In the genomic region with DNA sequence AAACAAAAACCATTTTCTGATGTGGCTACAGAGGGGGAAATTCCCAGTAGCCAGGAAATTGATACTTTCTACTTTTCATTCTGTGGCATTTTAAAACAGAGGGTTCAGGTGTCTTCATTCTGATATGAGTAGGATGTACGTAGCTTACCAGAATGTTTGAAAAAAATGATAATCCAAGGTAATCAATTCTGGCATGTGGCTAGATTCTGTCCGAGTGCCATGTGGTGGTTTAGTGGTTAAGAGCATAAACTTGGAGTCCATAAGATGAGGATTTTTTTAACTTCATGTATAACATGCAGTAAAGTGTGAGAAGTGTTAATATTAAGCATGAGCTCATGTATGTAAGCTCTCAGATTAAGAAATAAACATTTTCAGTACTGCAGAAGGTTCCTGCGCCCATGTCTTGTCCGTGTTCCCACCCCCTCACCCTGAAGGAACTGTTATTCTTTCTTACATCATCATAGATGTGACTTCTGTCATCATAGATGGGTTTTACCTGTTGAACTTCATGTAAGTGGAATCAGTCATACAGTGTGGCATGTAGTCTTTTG, we compare ENCODE assay signal across 16 cellular contexts. TPM values are rescaled to one million over a fixed set of nuclear protein-coding genes. Genes with fewer than 3 reads are reported as not detected.
DNase-seq lines count a peak whose midpoint lies in the region; ATAC-seq, FAIRE-seq and TF ChIP-seq lines count a peak whose summit lies in the region.
"Had no signal": no experiment of that assay in that cellular context is flagged by ENCODE, and none has a peak within 500 bp of the region (broad histone marks: within the 10 kb centered on the region; RNA-seq: fewer than 3 reads in every experiment).

No MANE protein-coding gene starts in this region.

- no peaks in the 10 kb centered on the region for H3K9me2 ChIP-seq in OCI-LY1 (ENCODE audit: low read depth, low read length)

- H3K4me3 ChIP-seq in OCI-LY1 (ENCODE audit: low read depth, low read length, poor library complexity, severe bottlenecking), result peak overlapping the region; percentile 99
- H3K4me3 ChIP-seq: transverse colon had no signal

- FAIRE-seq in H54 (lab: Jason Lieb, UNC), result no peak

- TF ChIP-seq CTCF in OCI-LY1 (IDR thresholded peaks at IDR 0.05; ENCODE audit: low read length), result no peak

- no peaks in the 10 kb centered on the region for H3K27me3 Mint-ChIP-seq in activated T-cell treated with anti-CD3 and anti-CD28 coated beads, Interleukin-2, amount 50 U/mL, for 4 hours (ENCODE audit: low read depth)
- no peaks in the 10 kb centered on the region for H3K27me3 Mint-ChIP-seq in activated naive CD8-positive, alpha-beta T cell treated with anti-CD3 and anti-CD28 coated beads, Interleukin-2, amount 50 U/mL, for 24 hours
- H3K27me3 Mint-ChIP-seq in stimulated activated naive CD8-positive, alpha-beta T cell treated with anti-CD3 and anti-CD28 coated beads, Interleukin-15, amount 100 ng/mL, for 72 hours, result no peaks in the 10 kb centered on the region

- H3K27ac Mint-ChIP-seq in activated naive CD8-positive, alpha-beta T cell treated with anti-CD3 and anti-CD28 coated beads, Interleukin-2, amount 50 U/mL, for 24 hours, result peak overlapping the region; percentile 93
- H3K27ac Mint-ChIP-seq in stimulated activated naive CD8-positive, alpha-beta T cell treated with anti-CD3 and anti-CD28 coated beads, Interleukin-15, amount 100 ng/mL, for 72 hours, result peak overlapping the region; percentile 99 to 100

- no peak for TF ChIP-seq POLR2A in H54 (IDR thresholded peaks at IDR 0.05; ENCODE audit: low read depth, low read length)

- H2AFZ ChIP-seq in OCI-LY1 (ENCODE audit: low read length), result no peak overlapping the region
- H2AFZ ChIP-seq: parathyroid adenoma had no signal

- DNase-seq in activated T-cell treated with anti-CD3 and anti-CD28 coated beads, Interleukin-2, amount 50 U/mL, for 4 hours, result no peak
- no peak for DNase-seq in activated T-cell treated with anti-CD3 and anti-CD28 coated beads, Interleukin-2, amount 50 U/mL, for 48 hours
- DNase-seq in activated naive CD8-positive, alpha-beta T cell treated with anti-CD3 and anti-CD28 coated beads, Interleukin-2, amount 50 U/mL, for 24 hours, result no peak
- peak in 1 of 2 donors; percentile 60 for DNase-seq in stimulated activated naive CD8-positive, alpha-beta T cell treated with anti-CD3 and anti-CD28 coated beads, Interleukin-15, amount 100 ng/mL, for 72 hours
- DNase-seq in H54 (ENCODE audit: insufficient read length, low spot score) (no peak), midbrain (lab: John Stamatoyannopoulos, UW) (no peak)
- DNase-seq: dermis blood vessel endothelial cell, mesenchymal stem cell, NCI-H1092, NCI-H226, PC-3, spleen, transverse colon had no signal

- peaks cover 4% of the 10 kb centered on the region; the same call in 1 of the 2 replicates for H4K20me1 ChIP-seq in OCI-LY1 (ENCODE audit: insufficient read depth, low read length)

- peaks cover 91% of the 10 kb centered on the region for H3K79me2 ChIP-seq in OCI-LY1 (ENCODE audit: insufficient read depth, low read length)

- H3K4me2 ChIP-seq in OCI-LY1 (ENCODE audit: low read length), result peak overlapping the region; percentile 92

- H3F3A ChIP-seq in OCI-LY1 (ENCODE audit: insufficient read depth, low read length), result no peaks in the 10 kb centered on the region

- H3K36me3 ChIP-seq in OCI-LY1 (ENCODE audit: insufficient read depth, low read length), result peaks cover 23% of the 10 kb centered on the region
- H3K36me3 ChIP-seq: transverse colon had no signal

- no peaks in the 10 kb centered on the region for H3K9me3 Mint-ChIP-seq in activated T-cell treated with anti-CD3 and anti-CD28 coated beads, Interleukin-2, amount 50 U/mL, for 4 hours
- no peaks in the 10 kb centered on the region for H3K9me3 Mint-ChIP-seq in activated naive CD8-positive, alpha-beta T cell treated with anti-CD3 and anti-CD28 coated beads, Interleukin-2, amount 50 U/mL, for 24 hours
- peaks cover 0 to 4% of the 10 kb centered on the region in 2 donors for H3K9me3 Mint-ChIP-seq in stimulated activated naive CD8-positive, alpha-beta T cell treated with anti-CD3 and anti-CD28 coated beads, Interleukin-15, amount 100 ng/mL, for 72 hours

- no peaks in the 10 kb centered on the region for H3K27me3 ChIP-seq in OCI-LY1 (ENCODE audit: insufficient read depth, low read length)
- H3K27me3 ChIP-seq: spleen, transverse colon had no signal

- peaks cover 6% of the 10 kb centered on the region for H3K36me3 Mint-ChIP-seq in activated T-cell treated with anti-CD3 and anti-CD28 coated beads, Interleukin-2, amount 50 U/mL, for 4 hours (ENCODE audit: insufficient read depth)
- H3K36me3 Mint-ChIP-seq in activated naive CD8-positive, alpha-beta T cell treated with anti-CD3 and anti-CD28 coated beads, Interleukin-2, amount 50 U/mL, for 24 hours (ENCODE audit: low read depth), result peaks cover 18% of the 10 kb centered on the region

- H3K9ac ChIP-seq in OCI-LY1 (ENCODE audit: low read length), result peak overlapping the region; percentile 99; the same call in 1 of the 2 replicates
- H3K9ac ChIP-seq: parathyroid adenoma had no signal

- peaks cover 55% of the 10 kb centered on the region for H3K4me1 ChIP-seq in OCI-LY1 (ENCODE audit: insufficient read depth, low read length, severe bottlenecking)

- ATAC-seq in activated T-cell treated with anti-CD3 and anti-CD28 coated beads, Interleukin-2, amount 50 U/mL, for 4 hours, result peak in 1 of 2 donors; percentile 4
- ATAC-seq in activated naive CD8-positive, alpha-beta T cell treated with anti-CD3 and anti-CD28 coated beads, Interleukin-2, amount 50 U/mL, for 24 hours, result peak; percentile 7
- ATAC-seq in stimulated activated naive CD8-positive, alpha-beta T cell treated with anti-CD3 and anti-CD28 coated beads, Interleukin-15, amount 100 ng/mL, for 72 hours, result peak; percentile 41
- no peak for ATAC-seq in GM18520 (IDR thresholded peaks at IDR 0.05; ENCODE audit: unreplicated experiment)
- ATAC-seq: PC-3 had no signal

- no peaks in the 10 kb centered on the region for H3K9me3 ChIP-seq in OCI-LY1 (ENCODE audit: low read length)
- H3K9me3 ChIP-seq: spleen, transverse colon had no signal

- peak overlapping the region; percentile 89 for H3K4me3 Mint-ChIP-seq in activated T-cell treated with anti-CD3 and anti-CD28 coated beads, Interleukin-2, amount 50 U/mL, for 4 hours
- peak overlapping the region; percentile 83 for H3K4me3 Mint-ChIP-seq in activated naive CD8-positive, alpha-beta T cell treated with anti-CD3 and anti-CD28 coated beads, Interleukin-2, amount 50 U/mL, for 24 hours
- peak overlapping the region; percentile 90 to 96 for H3K4me3 Mint-ChIP-seq in stimulated activated naive CD8-positive, alpha-beta T cell treated with anti-CD3 and anti-CD28 coated beads, Interleukin-15, amount 100 ng/mL, for 72 hours

- H3K27ac ChIP-seq in OCI-LY1 (ENCODE audit: low read depth, low read length, poor library complexity, severe bottlenecking), result peak overlapping the region; percentile 67
- H3K27ac ChIP-seq: parathyroid adenoma, transverse colon had no signal

- H3K4me1 Mint-ChIP-seq in activated T-cell treated with anti-CD3 and anti-CD28 coated beads, Interleukin-2, amount 50 U/mL, for 4 hours (ENCODE audit: low read depth), result peaks cover 70% of the 10 kb centered on the region
- H3K4me1 Mint-ChIP-seq in activated naive CD8-positive, alpha-beta T cell treated with anti-CD3 and anti-CD28 coated beads, Interleukin-2, amount 50 U/mL, for 24 hours, result peaks cover 74% of the 10 kb centered on the region
- peaks cover 65% of the 10 kb centered on the region for H3K4me1 Mint-ChIP-seq in stimulated activated naive CD8-positive, alpha-beta T cell treated with anti-CD3 and anti-CD28 coated beads, Interleukin-15, amount 100 ng/mL, for 72 hours

RNA-seq across cellular contexts. Expression of gene B3GNT2, which starts 4.5 kb away (rescaled TPM):
- total RNA-seq in activated T-cell treated with anti-CD3 and anti-CD28 coated beads, Interleukin-2, amount 50 U/mL, for 4 hours, result 10 to 100 TPM; 25.4 to 26.4 (median 26.2) TPM
